In genomic region chr1:25895365-25895990, GRCh38 we compare ENCODE assay signal across 8 cellular contexts. TPM values are rescaled to one million over a fixed set of nuclear protein-coding genes. Genes with fewer than 3 reads are reported as not detected.
DNase-seq lines count a peak whose midpoint lies in the region; ATAC-seq and TF ChIP-seq lines count a peak whose summit lies in the region.

No MANE protein-coding gene starts in this region.

- no peaks in the 10 kb centered on the region for H3K27me3 Mint-ChIP-seq in activated CD4-positive, alpha-beta T cell treated with anti-CD3 and anti-CD28 coated beads, Interleukin-2, amount 10 ng/mL, durations not matched to agents 24 days and 14 days

- H3K4me1 Mint-ChIP-seq in activated CD4-positive, alpha-beta T cell treated with anti-CD3 and anti-CD28 coated beads, Interleukin-2, amount 10 ng/mL, durations not matched to agents 24 days and 14 days, result peaks cover 24% of the 10 kb centered on the region

- H3K9me3 ChIP-seq in BLaER1, result no peaks in the 10 kb centered on the region
- H3K9me3 ChIP-seq in left lung, result no peaks in the 10 kb centered on the region

- H3K4me1 ChIP-seq in BLaER1, result peaks cover 18% of the 10 kb centered on the region
- H3K4me1 ChIP-seq in left lung, result peaks cover 15 to 33% of the 10 kb centered on the region in 2 donors

- H3K9ac ChIP-seq in BLaER1, result no peak overlapping the region

- H4K20me1 ChIP-seq in BLaER1, result peaks cover 50% of the 10 kb centered on the region

- peak overlapping the region; percentile 64 for H3K27ac Mint-ChIP-seq in activated CD4-positive, alpha-beta T cell treated with anti-CD3 and anti-CD28 coated beads, Interleukin-2, amount 10 ng/mL, durations not matched to agents 24 days and 14 days

- peak overlapping the region; percentile 22; the same call in 1 of the 2 replicates for H3K4me2 ChIP-seq in BLaER1

- ATAC-seq in GM19372 (IDR thresholded peaks at IDR 0.05; ENCODE audit: low read depth, unreplicated experiment) (peak; percentile 79), HG03571 (IDR thresholded peaks at IDR 0.05; ENCODE audit: unreplicated experiment) (peak; percentile 82), left lung (peak; percentile 84)

- DNase-seq in NCI-H748 treated with DMSO at 0.1 percent for 48 hours (lab: John Stamatoyannopoulos, UW) (peak; percentile 47), choroid plexus epithelial cell (ENCODE audit: low read depth) (peak; percentile 97), left lung (peak; percentile 89 to 94)
- peak; percentile 97 for DNase-seq in activated CD4-positive, alpha-beta T cell treated with anti-CD3 and anti-CD28 coated beads, Interleukin-2, amount 10 ng/mL, durations not matched to agents 24 days and 14 days
- peak; percentile 87 for DNase-seq in stimulated activated CD4-positive, alpha-beta T cell treated with anti-CD3 and anti-CD28 coated beads, Interleukin-4, amount 100 ng/mL, for 1 hour

- peaks cover 84% of the 10 kb centered on the region for H3K36me3 ChIP-seq in BLaER1
- peaks cover 0 to 23% of the 10 kb centered on the region in 2 donors for H3K36me3 ChIP-seq in left lung

- H3K4me3 ChIP-seq in BLaER1, result no peak overlapping the region
- H3K4me3 ChIP-seq in choroid plexus epithelial cell (ENCODE audit: low read depth, low read length), result no peak overlapping the region
- no peak overlapping the region for H3K4me3 ChIP-seq in left lung

- H3K27me3 ChIP-seq in BLaER1 (no peaks in the 10 kb centered on the region), left lung (no peaks in the 10 kb centered on the region)

- intact Hi-C loops in activated CD4-positive, alpha-beta T cell treated with anti-CD3 and anti-CD28 coated beads, Interleukin-2, amount 10 ng/mL, durations not matched to agents 24 days and 14 days (cut with micrococcal nuclease), result loop anchor here (1.0 kb wide), 3 partner anchors 10 to 103 kb away; partner anchors contain the start of gene PAFAH2
- intact Hi-C loops in left lung (cut with DNase I), result loop anchor here in 1 of 2 donors (5.0 kb wide), 1 partner anchor 102 kb away; the partner anchor contains the start of gene PAFAH2

- no peaks in the 10 kb centered on the region for H3K9me3 Mint-ChIP-seq in activated CD4-positive, alpha-beta T cell treated with anti-CD3 and anti-CD28 coated beads, Interleukin-2, amount 10 ng/mL, durations not matched to agents 24 days and 14 days

- no peak overlapping the region for H3K4me3 Mint-ChIP-seq in activated CD4-positive, alpha-beta T cell treated with anti-CD3 and anti-CD28 coated beads, Interleukin-2, amount 10 ng/mL, durations not matched to agents 24 days and 14 days

- TF ChIP-seq CTCF in choroid plexus epithelial cell (conservative IDR thresholded peaks at IDR 0.05; ENCODE audit: low read depth, low read length) (peak; percentile 98), left lung (IDR thresholded peaks at IDR 0.05) (peak; percentile 97 to 98)

- H3K36me3 Mint-ChIP-seq in activated CD4-positive, alpha-beta T cell treated with anti-CD3 and anti-CD28 coated beads, Interleukin-2, amount 10 ng/mL, durations not matched to agents 24 days and 14 days (ENCODE audit: low read depth), result peaks cover 15% of the 10 kb centered on the region

- H3K27ac ChIP-seq in BLaER1 (no peak overlapping the region), left lung (no peak overlapping the region)

RNA-seq across cellular contexts. Expression of gene STMN1, which starts 10.7 kb away (rescaled TPM):
- total RNA-seq in activated CD4-positive, alpha-beta T cell treated with anti-CD3 and anti-CD28 coated beads, Interleukin-2, amount 10 ng/mL, durations not matched to agents 24 days and 14 days, result 247 and 255 TPM in 2 replicates
- total RNA-seq in left lung, result 100 to 1,000 TPM in 1 of 2 donors, 10 to 100 TPM in 1; 50.7 to 126 TPM

RNA-seq across cellular contexts. Expression of gene PAQR7, which starts 20.0 kb away (rescaled TPM):
- total RNA-seq in activated CD4-positive, alpha-beta T cell treated with anti-CD3 and anti-CD28 coated beads, Interleukin-2, amount 10 ng/mL, durations not matched to agents 24 days and 14 days, result 6.6 and 6.8 TPM in 2 replicates
- total RNA-seq in left lung, result 10 to 100 TPM; 11.3 to 15.9 TPM

RNA-seq across cellular contexts. Expression of gene AUNIP, which starts 36.2 kb away (rescaled TPM):
- total RNA-seq in activated CD4-positive, alpha-beta T cell treated with anti-CD3 and anti-CD28 coated beads, Interleukin-2, amount 10 ng/mL, durations not matched to agents 24 days and 14 days, result 12.0 and 13.9 TPM in 2 replicates
- 1 to 10 TPM in 1 of 2 donors, under 1 TPM in 1; 0.97 to 1.2 TPM for total RNA-seq in left lung

Comparison
In these comparisons a context has a peak if more than half of its experiments do, and no peak if none do; other contexts are left out.
1. DNase-seq: peak in every context shown above with its lines; median percentile 97 in activated CD4-positive, alpha-beta T cell treated with anti-CD3 and anti-CD28 coated beads, Interleukin-2, amount 10 ng/mL, durations not matched to agents 24 days and 14 days; 97 in choroid plexus epithelial cell; 92 in left lung; 87 in stimulated activated CD4-positive, alpha-beta T cell treated with anti-CD3 and anti-CD28 coated beads, Interleukin-4, amount 100 ng/mL, for 1 hour; 47 in NCI-H748 treated with DMSO at 0.1 percent for 48 hours.